Comparison of ENCODE assay signal across 8 cellular contexts in genomic region chr19:42295831-42296525, GRCh38. TPM values are rescaled to one million over a fixed set of nuclear protein-coding genes. Genes with fewer than 3 reads are reported as not detected.
DNase-seq lines count a peak whose midpoint lies in the region; ATAC-seq and TF ChIP-seq lines count a peak whose summit lies in the region.

No MANE protein-coding gene starts in this region.

- peaks cover 24% of the 10 kb centered on the region for H3K36me3 Mint-ChIP-seq in osteocyte (ENCODE audit: unreplicated experiment)

- in situ Hi-C loops in transverse colon (cut with MboI; ENCODE audit: low pct_ligation_motif_present in 1 of 4, low pct_unique_long_range_greater_than_20kb in 1 of 4, low sequenced_read_pairs in 3 of 4) = loop anchor here in 2 of 4 donors (10.0 kb wide), 1 partner anchor 161 kb away; the partner anchor contains the start of gene POU2F2 (in 2 of the 2)

- H3K27ac Mint-ChIP-seq in osteocyte (ENCODE audit: unreplicated experiment) = no peak overlapping the region

- peaks cover 1% of the 10 kb centered on the region for H3K4me1 Mint-ChIP-seq in osteocyte (ENCODE audit: unreplicated experiment)

- WGBS in HUES64 = 80% methylated on average over 6 of the region's 6 CpGs
- 83% methylated on average over 6 of the region's 6 CpGs; no CpG with 5 or more reads in 1 of the 2 donors for WGBS in transverse colon (ENCODE audit: low coverage in 1 of 2), 2 donors

- TF ChIP-seq POLR2A in Peyer's patch (IDR thresholded peaks at IDR 0.05) (peak in 1 of 2 donors; percentile 10), transverse colon (IDR thresholded peaks at IDR 0.05) (no peak)

- TF ChIP-seq EP300 in transverse colon (IDR thresholded peaks at IDR 0.05; ENCODE audit: low read depth) = no peak

- no peak overlapping the region for H3K4me3 ChIP-seq in HUES64 (ENCODE audit: low read length)
- H3K4me3 ChIP-seq in Peyer's patch = no peak overlapping the region
- H3K4me3 ChIP-seq in fibroblast of pulmonary artery (replicated peaks; ENCODE audit: low read depth, low read length) = no peak overlapping the region
- no peak overlapping the region for H3K4me3 ChIP-seq in transverse colon

- no peaks in the 10 kb centered on the region for H3K27me3 Mint-ChIP-seq in osteocyte (ENCODE audit: unreplicated experiment)

- no peaks in the 10 kb centered on the region for H3K4me1 ChIP-seq in HUES64 (ENCODE audit: insufficient read depth, low read length)
- H3K4me1 ChIP-seq in Peyer's patch = peaks cover 0 to 3% (median 0%) of the 10 kb centered on the region in 4 donors
- peaks cover 0 to 15% (median 9%) of the 10 kb centered on the region in 4 donors for H3K4me1 ChIP-seq in transverse colon

- TF ChIP-seq CTCF in GM12872 (IDR thresholded peaks at IDR 0.05; ENCODE audit: insufficient read depth, low read depth, low read length) (peak; percentile 100), Peyer's patch (IDR thresholded peaks at IDR 0.05) (peak; percentile 89 to 96 (median 94)), fibroblast of pulmonary artery (IDR thresholded peaks at IDR 0.05; ENCODE audit: low read length, missing control alignments) (peak; percentile 95), osteocyte (IDR thresholded peaks at IDR 0.05) (peak; percentile 87), transverse colon (IDR thresholded peaks at IDR 0.05) (peak; percentile 93 to 97 (median 95))

- H3K4me3 Mint-ChIP-seq in osteocyte (ENCODE audit: unreplicated experiment) = no peak overlapping the region

- H3K27me3 ChIP-seq in HUES64 (ENCODE audit: insufficient read depth, low read length) (no peaks in the 10 kb centered on the region), Peyer's patch (no peaks in the 10 kb centered on the region), transverse colon (no peaks in the 10 kb centered on the region)

- peaks cover 54% of the 10 kb centered on the region for H3K36me3 ChIP-seq in HUES64 (ENCODE audit: insufficient read depth, low read length)
- peaks cover 0 to 46% (median 0%) of the 10 kb centered on the region in 3 donors for H3K36me3 ChIP-seq in Peyer's patch
- H3K36me3 ChIP-seq in transverse colon = peaks cover 0 to 17% (median 0%) of the 10 kb centered on the region in 4 donors

- DNase-seq in Peyer's patch (peak; percentile 89 to 95 (median 94)), activated T-helper 1 cell treated with Interleukin-2 at 50 U/mL for 16 hours (ENCODE audit: low read depth) (peak; percentile 77), fibroblast of pulmonary artery (ENCODE audit: low read depth) (peak; percentile 66), osteocyte (ENCODE audit: extremely low spot score, unreplicated experiment) (peak; percentile 94), transverse colon (peak; percentile 89)

- H3K27ac ChIP-seq in HUES64 (ENCODE audit: low read depth, low read length) (peak overlapping the region; percentile 5; the same call in 1 of the 2 replicates), Peyer's patch (no peak overlapping the region), transverse colon (peak overlapping the region in 1 of 4 donors; percentile 26)

- no peaks in the 10 kb centered on the region for H3K9me3 ChIP-seq in HUES64 (ENCODE audit: insufficient read depth, low read depth, low read length)
- H3K9me3 ChIP-seq in Peyer's patch = no peaks in the 10 kb centered on the region
- H3K9me3 ChIP-seq in transverse colon = no peaks in the 10 kb centered on the region

- no peak for ATAC-seq in HG03565 (IDR thresholded peaks at IDR 0.05; ENCODE audit: unreplicated experiment)

- no peaks in the 10 kb centered on the region for H3K9me3 Mint-ChIP-seq in osteocyte (ENCODE audit: unreplicated experiment)

- H3K9ac ChIP-seq in HUES64 (ENCODE audit: low read depth, low read length) = no peak overlapping the region

- intact Hi-C loops in transverse colon (cut with DNase I; ENCODE audit: low total_unique reads) = no loop called here

RNA-seq across cellular contexts. Expression of gene PRR19, which starts 6.0 kb away (rescaled TPM):
- 4.8 TPM for polyA plus RNA-seq in HUES64 (2013, experiment 1 of 2)
- 3.9 TPM for polyA plus RNA-seq in HUES64 (2013, experiment 2 of 2)
- total RNA-seq in Peyer's patch (1 to 10 TPM in 2 of 4 donors, not detected in 2; 1.1 TPM), osteocyte (2.0 and 2.2 TPM in 2 replicates), transverse colon (under 1 TPM in 2 of 4 donors, not detected in 2; 0.41 to 0.79 TPM)

RNA-seq across cellular contexts. Expression of gene PAFAH1B3, which starts 6.4 kb away (rescaled TPM):
- 108 TPM for polyA plus RNA-seq in HUES64 (2013, experiment 1 of 2)
- polyA plus RNA-seq in HUES64 (2013, experiment 2 of 2) = 112 TPM
- total RNA-seq in Peyer's patch (10 to 100 TPM in 2 of 4 donors, 1 to 10 TPM in 2; 8.6 to 42.1 (median 10.2) TPM), osteocyte (44.4 and 47.2 TPM in 2 replicates), transverse colon (10 to 100 TPM in 3 of 4 donors, not detected in 1; 16.7 to 35.2 (median 24.4) TPM)

RNA-seq across cellular contexts. Expression of gene TMEM145, which starts 17.1 kb away (rescaled TPM):
- polyA plus RNA-seq in HUES64 (2013, experiment 1 of 2) = 1.1 TPM
- polyA plus RNA-seq in HUES64 (2013, experiment 2 of 2) = 2.7 TPM
- total RNA-seq in Peyer's patch (not detected), osteocyte (0.21 and 0.78 TPM in 2 replicates), transverse colon (not detected)

RNA-seq across cellular contexts. Expression of gene CIC, which starts 26.9 kb away (rescaled TPM):
- polyA plus RNA-seq in HUES64 (2013, experiment 1 of 2) = 34.2 TPM
- 30.1 TPM for polyA plus RNA-seq in HUES64 (2013, experiment 2 of 2)
- 10 to 100 TPM; 40.5 to 72.8 (median 67.2) TPM for total RNA-seq in Peyer's patch
- total RNA-seq in osteocyte = 115 and 122 TPM in 2 replicates
- 10 to 100 TPM; 35.1 to 96.5 (median 43.6) TPM for total RNA-seq in transverse colon

RNA-seq across cellular contexts. Expression of gene MEGF8, which starts 29.5 kb away (rescaled TPM):
- polyA plus RNA-seq in HUES64 (2013, experiment 1 of 2) = 15.5 TPM
- polyA plus RNA-seq in HUES64 (2013, experiment 2 of 2) = 21.3 TPM
- total RNA-seq in Peyer's patch (10 to 100 TPM; 12.3 to 30.8 (median 22.3) TPM), osteocyte (75.7 and 80.9 TPM in 2 replicates), transverse colon (10 to 100 TPM; 15.3 to 40.4 (median 22.8) TPM)
